Comparison of ENCODE assay signal across 16 cellular contexts in genomic region chr13:110431425-110431824, GRCh38.
DNase-seq lines count a peak whose midpoint lies in the region; ATAC-seq and TF ChIP-seq lines count a peak whose summit lies in the region.
"Had no signal": no experiment of that assay in that cellular context is flagged by ENCODE, and none has a peak within 500 bp of the region (broad histone marks: within the 10 kb centered on the region; RNA-seq: fewer than 3 reads in every experiment).

No MANE protein-coding gene starts in this region.

- H3K27ac Mint-ChIP-seq in stimulated activated memory B cell treated with anti-CD40 and anti-IgM and Interleukin-4, amounts not matched to agents 10 μg/mL and 1 μg/mL and 100 μg/mL, for 72 hours: no peak overlapping the region

- TF ChIP-seq POLR2A in esophagus squamous epithelium (IDR thresholded peaks at IDR 0.05) (no peak), gastrocnemius medialis (IDR thresholded peaks at IDR 0.05) (no peak)

- TF ChIP-seq CTCF in C4-2B (conservative IDR thresholded peaks at IDR 0.05): no peak
- no peak for TF ChIP-seq CTCF in esophagus squamous epithelium (IDR thresholded peaks at IDR 0.05)
- TF ChIP-seq CTCF in gastrocnemius medialis (IDR thresholded peaks at IDR 0.05 in 4 of 5, conservative IDR thresholded peaks at IDR 0.05 in 1 of 5): no peak

- H3K4me1 ChIP-seq in esophagus squamous epithelium: peaks cover 0 to 27% (median 0%) of the 10 kb centered on the region in 3 donors
- H3K4me1 ChIP-seq in gastrocnemius medialis: peaks cover 13 to 50% of the 10 kb centered on the region in 2 donors
- H3K4me1 ChIP-seq: BLaER1 treated with 17β-estradiol and CSF1 and Interleukin-3, amounts not matched to agents 10 nM and 100 nM had no signal

- no peak overlapping the region for H3K4me3 Mint-ChIP-seq in stimulated activated memory B cell treated with anti-CD40 and anti-IgM and Interleukin-4, amounts not matched to agents 10 μg/mL and 1 μg/mL and 100 μg/mL, for 72 hours

- H3K27ac ChIP-seq in C4-2B: peak overlapping the region; percentile 56
- peak overlapping the region in 3 of 4 donors; percentile 16 to 52 (median 31) for H3K27ac ChIP-seq in esophagus squamous epithelium
- H3K27ac ChIP-seq in gastrocnemius medialis: peak overlapping the region in 3 of 4 donors; percentile 2 to 67 (median 8)
- H3K27ac ChIP-seq: BLaER1 treated with 17β-estradiol and CSF1 and Interleukin-3, amounts not matched to agents 10 nM and 100 nM had no signal

- no peak for ATAC-seq in gastrocnemius medialis
- no peak for ATAC-seq in stimulated activated memory B cell treated with anti-CD40 and anti-IgM and Interleukin-4, amounts not matched to agents 10 μg/mL and 1 μg/mL and 100 μg/mL, for 72 hours
- ATAC-seq: HepG2 had no signal

- H3K36me3 Mint-ChIP-seq in stimulated activated memory B cell treated with anti-CD40 and anti-IgM and Interleukin-4, amounts not matched to agents 10 μg/mL and 1 μg/mL and 100 μg/mL, for 72 hours: no peaks in the 10 kb centered on the region

- H3K4me3 ChIP-seq in esophagus squamous epithelium: no peak overlapping the region
- H3K4me3 ChIP-seq in gastrocnemius medialis: no peak overlapping the region
- H3K4me3 ChIP-seq: BLaER1 treated with 17β-estradiol and CSF1 and Interleukin-3, amounts not matched to agents 10 nM and 100 nM had no signal

- no peaks in the 10 kb centered on the region for H3K9me3 Mint-ChIP-seq in stimulated activated memory B cell treated with anti-CD40 and anti-IgM and Interleukin-4, amounts not matched to agents 10 μg/mL and 1 μg/mL and 100 μg/mL, for 72 hours

- H3K36me3 ChIP-seq in esophagus squamous epithelium: peaks cover 0 to 30% (median 3%) of the 10 kb centered on the region in 3 donors
- no peaks in the 10 kb centered on the region for H3K36me3 ChIP-seq in gastrocnemius medialis
- H3K36me3 ChIP-seq: BLaER1 treated with 17β-estradiol and CSF1 and Interleukin-3, amounts not matched to agents 10 nM and 100 nM had no signal

- intact Hi-C loops in esophagus squamous epithelium (cut with DNase I) (no loop called here), gastrocnemius medialis (cut with DNase I; ENCODE audit: low total_unique reads) (no loop called here)

- peak; percentile 59 to 92 for DNase-seq in NCI-H524 (lab: John Stamatoyannopoulos, UW)
- no peak for DNase-seq in esophagus squamous epithelium (lab: John Stamatoyannopoulos, UW)
- no peak for DNase-seq in gastrocnemius medialis
- no peak for DNase-seq in GM19240 (ENCODE audit: insufficient read length, low spot score)
- DNase-seq in T-helper 1 cell: no peak
- DNase-seq: DMS79 treated with DMSO at 0.1 percent for 48 hours, KG1, NCI-H1105 treated with DMSO at 0.1 percent for 48 hours, NCI-H1694, NCI-H2081 treated with DMSO at 0.1 percent for 48 hours, NCI-H774, SIG-M5 had no signal

- 91 to 93% methylated on average over 6 to 7 of the region's 7 CpGs for WGBS in esophagus squamous epithelium, 2 donors

- H3K4me1 Mint-ChIP-seq in stimulated activated memory B cell treated with anti-CD40 and anti-IgM and Interleukin-4, amounts not matched to agents 10 μg/mL and 1 μg/mL and 100 μg/mL, for 72 hours: no peaks in the 10 kb centered on the region

- H3K9me3 ChIP-seq in esophagus squamous epithelium: no peaks in the 10 kb centered on the region
- H3K9me3 ChIP-seq in gastrocnemius medialis: no peaks in the 10 kb centered on the region
- H3K9me3 ChIP-seq: BLaER1 treated with 17β-estradiol and CSF1 and Interleukin-3, amounts not matched to agents 10 nM and 100 nM had no signal

- H3K27me3 ChIP-seq in esophagus squamous epithelium (no peaks in the 10 kb centered on the region), gastrocnemius medialis (no peaks in the 10 kb centered on the region)

- H3K27me3 Mint-ChIP-seq in stimulated activated memory B cell treated with anti-CD40 and anti-IgM and Interleukin-4, amounts not matched to agents 10 μg/mL and 1 μg/mL and 100 μg/mL, for 72 hours: peaks cover 45% of the 10 kb centered on the region

- in situ Hi-C loops in gastrocnemius medialis (cut with MboI; ENCODE audit: low sequenced_read_pairs in 4 of 4): no loop called here

Comparison
In these comparisons a context has a peak if more than half of its experiments do, and no peak if none do; other contexts are left out.
1. DNase-seq: peak in NCI-H524 (2 of 2); none in esophagus squamous epithelium (single experiment), gastrocnemius medialis (0 of 2), GM19240 (single experiment) and T-helper 1 cell (0 of 5).
2. Peak in every context shown above with its lines, with median percentiles within 50 percentile points of each other: H3K27ac ChIP-seq.